In the genomic region with DNA sequence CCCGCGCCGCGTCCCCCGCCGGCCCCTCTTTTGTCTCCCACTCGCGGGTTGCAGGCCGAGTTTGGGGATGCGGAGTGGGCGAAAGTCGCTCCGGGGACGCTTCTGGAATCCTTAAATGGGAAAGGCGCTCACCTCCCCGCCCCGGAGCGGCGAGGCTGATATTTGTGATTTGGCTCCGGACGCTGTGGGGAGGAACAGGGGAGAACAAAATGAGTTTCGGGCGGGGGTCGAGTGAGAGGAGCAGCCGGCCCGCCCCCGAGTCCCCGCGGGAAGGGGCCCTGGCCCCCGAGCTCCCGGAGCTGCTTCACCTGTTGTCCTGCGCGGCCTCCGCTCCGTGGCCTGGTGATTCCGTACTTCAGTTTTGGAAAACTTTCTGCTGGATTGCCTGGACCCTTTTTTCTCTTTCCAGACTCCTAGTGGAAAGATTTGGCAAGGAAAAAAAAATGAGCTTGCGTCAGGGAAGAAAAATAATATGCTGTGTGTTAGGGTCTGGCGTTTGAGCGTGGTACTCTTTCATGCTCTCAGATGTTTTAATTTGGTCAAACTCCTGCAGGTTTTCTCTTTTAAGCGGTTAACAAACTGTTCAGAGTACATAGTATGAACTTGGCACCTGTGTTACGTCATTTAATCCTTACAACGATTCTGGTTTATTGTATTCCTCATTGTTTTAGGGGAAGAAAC, we compare ENCODE assay signal across 8 cellular contexts. TPM values are rescaled to one million over a fixed set of nuclear protein-coding genes. Genes with fewer than 3 reads are reported as not detected.
DNase-seq lines count a peak whose midpoint lies in the region; FAIRE-seq and TF ChIP-seq lines count a peak whose summit lies in the region.

No MANE protein-coding gene starts in this region.

- DNase-seq in CD8-positive, alpha-beta memory T cell: peak in 4 of 5 donors; percentile 2 to 16 (median 10)
- DNase-seq in HEK293T (ENCODE audit: extremely low spot score): peak; percentile 25
- DNase-seq in RCC 7860 (ENCODE audit: low spot score): peak; percentile 34
- DNase-seq in astrocyte of the hippocampus (ENCODE audit: low read depth, low spot score): peak; percentile 68
- peak; percentile 65 for DNase-seq in small intestine
- no peak for DNase-seq in NCI-H2081 (lab: John Stamatoyannopoulos, UW)
- DNase-seq in COLO668 (lab: John Stamatoyannopoulos, UW; ENCODE audit: unreplicated experiment): no peak

- FAIRE-seq in RCC 7860 (lab: Jason Lieb, UNC) (no peak), small intestine (lab: Jason Lieb, UNC) (no peak)

- CTCF ChIA-PET in CD8-positive, alpha-beta memory T cell (lab: Charles Lee): interaction anchor here (1.5 kb wide), 1 partner anchor 336 kb away, joined by 3 read pairs; no protein-coding TSS in a partner anchor
- CTCF ChIA-PET in HEK293T (lab: Yijun Ruan, JAX): interaction anchor here (0.6 to 1.7 kb wide), 9 partner anchors 8 to 127 kb away, joined by 3 to 7 read pairs (median 3); no protein-coding TSS in a partner anchor

- POLR2A ChIA-PET in CD8-positive, alpha-beta memory T cell (lab: Charles Lee): interaction anchor here (0.7 kb wide), 1 partner anchor 39 kb away, joined by 3 read pairs; no protein-coding TSS in a partner anchor
- POLR2A ChIA-PET in HEK293T (lab: Yijun Ruan, JAX): interaction anchor here (0.5 to 3.7 kb wide), 12 partner anchors 9 to 779 kb away, joined by 3 to 62 read pairs (median 4); no protein-coding TSS in a partner anchor

- WGBS in small intestine, 3 donors: 2 to 3% (median 2%) methylated on average over 32 to 42 of the region's 42 CpGs

- peak overlapping the region; percentile 93 for H3K9ac ChIP-seq in iPS-20b (ENCODE audit: low read depth, low read length)

- no peaks in the 10 kb centered on the region for H3K36me3 ChIP-seq in CD8-positive, alpha-beta memory T cell (ENCODE audit: insufficient read depth, low read length)
- H3K36me3 ChIP-seq in iPS-20b (ENCODE audit: insufficient read depth, low read depth, low read length): no peaks in the 10 kb centered on the region
- no peaks in the 10 kb centered on the region for H3K36me3 ChIP-seq in small intestine (ENCODE audit: control insufficient read depth in 2 of 2, insufficient read depth in 2 of 2, low read length in 2 of 2)

- H3K27me3 ChIP-seq in CD8-positive, alpha-beta memory T cell (ENCODE audit: insufficient read depth, low read length, poor library complexity, severe bottlenecking): no peaks in the 10 kb centered on the region
- H3K27me3 ChIP-seq in iPS-20b (ENCODE audit: insufficient read depth, low read length) (no peaks in the 10 kb centered on the region), small intestine (ENCODE audit: control insufficient read depth in 2 of 2, insufficient read depth in 2 of 2, low read length in 2 of 2) (no peaks in the 10 kb centered on the region)

- peak overlapping the region; percentile 53 for H3K4me3 ChIP-seq in CD8-positive, alpha-beta memory T cell (ENCODE audit: low read length)
- H3K4me3 ChIP-seq in iPS-20b (ENCODE audit: low read length) (peak overlapping the region; percentile 98), small intestine (ENCODE audit: low read depth in 1 of 2, low read length in 2 of 2) (peak overlapping the region; percentile 71 to 94)

- peaks cover 14% of the 10 kb centered on the region for H3K4me1 ChIP-seq in CD8-positive, alpha-beta memory T cell (ENCODE audit: insufficient read depth, low read length)
- H3K4me1 ChIP-seq in iPS-20b (ENCODE audit: insufficient read depth, low read length): peaks cover 28% of the 10 kb centered on the region
- peaks cover 3 to 5% of the 10 kb centered on the region in 2 donors for H3K4me1 ChIP-seq in small intestine (ENCODE audit: control insufficient read depth in 2 of 2, insufficient read depth in 1 of 2, low read depth in 1 of 2, low read length in 1 of 2)

- H3K4me3 Mint-ChIP-seq in CD8-positive, alpha-beta memory T cell: peak overlapping the region; percentile 88 to 99 (median 92)

- H3K27ac Mint-ChIP-seq in CD8-positive, alpha-beta memory T cell: peak overlapping the region in 7 of 8 donors; percentile 30 to 96 (median 86)

- H3K9me3 Mint-ChIP-seq in CD8-positive, alpha-beta memory T cell: no peaks in the 10 kb centered on the region

- H3K36me3 Mint-ChIP-seq in CD8-positive, alpha-beta memory T cell: peaks cover 0 to 4% (median 0%) of the 10 kb centered on the region in 3 donors

- no peaks in the 10 kb centered on the region for H3K9me3 ChIP-seq in CD8-positive, alpha-beta memory T cell (ENCODE audit: low read length)
- H3K9me3 ChIP-seq in iPS-20b (ENCODE audit: insufficient read depth, low read depth, low read length): no peaks in the 10 kb centered on the region
- no peaks in the 10 kb centered on the region for H3K9me3 ChIP-seq in small intestine (ENCODE audit: control insufficient read depth, low read depth)

- H3K27ac ChIP-seq in CD8-positive, alpha-beta memory T cell (ENCODE audit: low read depth, low read length): peak overlapping the region; percentile 48
- peak overlapping the region; percentile 29 for H3K27ac ChIP-seq in iPS-20b (ENCODE audit: low read length)
- peak overlapping the region; percentile 83 to 89 for H3K27ac ChIP-seq in small intestine (ENCODE audit: low read depth in 1 of 2, low read length in 1 of 2)

- peaks cover 1 to 8% of the 10 kb centered on the region in 2 donors for H3K27me3 Mint-ChIP-seq in CD8-positive, alpha-beta memory T cell

- H3K4me1 Mint-ChIP-seq in CD8-positive, alpha-beta memory T cell: peaks cover 28 to 65% (median 57%) of the 10 kb centered on the region in 3 donors

TF ChIP-seq in HEK293T, 16 proteins besides CTCF, POLR2A, EP300 and RAD21:
- TF ChIP-seq, protein P1, sequence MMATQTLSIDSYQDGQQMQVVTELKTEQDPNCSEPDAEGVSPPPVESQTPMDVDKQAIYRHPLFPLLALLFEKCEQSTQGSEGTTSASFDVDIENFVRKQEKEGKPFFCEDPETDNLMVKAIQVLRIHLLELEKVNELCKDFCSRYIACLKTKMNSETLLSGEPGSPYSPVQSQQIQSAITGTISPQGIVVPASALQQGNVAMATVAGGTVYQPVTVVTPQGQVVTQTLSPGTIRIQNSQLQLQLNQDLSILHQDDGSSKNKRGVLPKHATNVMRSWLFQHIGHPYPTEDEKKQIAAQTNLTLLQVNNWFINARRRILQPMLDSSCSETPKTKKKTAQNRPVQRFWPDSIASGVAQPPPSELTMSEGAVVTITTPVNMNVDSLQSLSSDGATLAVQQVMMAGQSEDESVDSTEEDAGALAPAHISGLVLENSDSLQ (IDR thresholded peaks at IDR 0.05): no peak
- peak; percentile 61 for TF ChIP-seq ZNF384 (IDR thresholded peaks at IDR 0.05)

RNA-seq across cellular contexts. Expression of a gene that starts 0.8 kb away (rescaled TPM):
- total RNA-seq in CD8-positive, alpha-beta memory T cell: 10 to 100 TPM; 20.9 to 21.9 TPM
- 6.4 TPM for polyA plus RNA-seq in CD8-positive, alpha-beta memory T cell
- 10 to 100 TPM in 1 of 3 donors, 1 to 10 TPM in 2; 3.4 to 13.7 (median 5.9) TPM for polyA plus RNA-seq in small intestine

Comparison
In these comparisons a context has a peak if more than half of its experiments do, and no peak if none do; other contexts are left out.
1. DNase-seq: peak in CD8-positive, alpha-beta memory T cell (4 of 5), HEK293T (single experiment), RCC 7860 (single experiment), astrocyte of the hippocampus (single experiment) and small intestine (single experiment); none in NCI-H2081 (0 of 2) and COLO668 (single experiment).
2. H3K27ac ChIP-seq: peak in every context shown above with its lines; median percentile 86 in small intestine; 48 in CD8-positive, alpha-beta memory T cell; 29 in iPS-20b.
3. Peak in every context shown above with its lines, with median percentiles within 50 percentile points of each other: H3K4me3 ChIP-seq.